18 cellular contexts compared by ENCODE assay signal in the genomic region with DNA sequence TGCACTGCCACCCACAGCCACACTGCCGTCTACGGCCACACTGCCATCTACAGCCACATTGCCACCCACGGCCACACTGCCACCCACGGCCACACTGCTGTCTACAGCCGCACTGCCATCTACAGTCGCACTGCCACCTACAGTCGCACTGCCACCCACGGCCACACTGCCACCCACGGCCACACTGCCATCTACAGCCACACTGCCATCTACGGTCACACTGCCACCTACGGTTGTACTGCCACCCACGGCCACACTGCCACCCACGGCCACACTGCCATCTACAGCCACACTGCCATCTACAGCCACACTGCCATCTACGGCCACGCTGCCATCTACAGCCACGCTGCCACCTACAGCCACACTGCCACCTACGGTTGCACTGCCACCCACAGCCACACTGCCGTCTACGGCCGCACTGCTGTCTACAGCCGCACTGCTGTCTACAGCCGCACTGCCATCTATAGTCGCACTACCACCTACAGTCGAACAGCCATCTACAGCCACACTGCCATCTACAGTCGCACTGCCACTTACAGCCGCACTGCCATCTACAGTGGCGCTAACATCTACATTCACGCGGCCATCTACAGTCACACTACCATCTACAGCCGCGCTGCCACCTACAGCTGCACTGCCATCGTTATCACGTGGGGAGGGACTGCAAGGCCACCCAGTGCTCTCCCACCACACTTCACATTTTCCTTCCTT.
"Had no signal": no experiment of that assay in that cellular context is flagged by ENCODE, and none has a peak within 500 bp of the region (broad histone marks: within the 10 kb centered on the region; RNA-seq: fewer than 3 reads in every experiment).

No MANE protein-coding gene starts in this region.

- H3K4me1 Mint-ChIP-seq: activated B cell treated with CpG ODN at 0.5 μM for 24 hours; activated CD4-positive, alpha-beta T cell treated with anti-CD3 and anti-CD28 coated beads for 36 hours; activated naive CD8-positive, alpha-beta T cell treated with anti-CD3 and anti-CD28 coated beads, Interleukin-2, amount 50 U/mL, for 24 hours; stimulated activated naive CD8-positive, alpha-beta T cell treated with anti-CD3 and anti-CD28 coated beads, Interleukin-15, amount 100 ng/mL, for 72 hours had no signal

- H3K4me1 ChIP-seq: tibial artery had no signal

- H3K27ac ChIP-seq: prostate gland, tibial artery had no signal

- H3K27ac Mint-ChIP-seq: activated B cell treated with CpG ODN at 0.5 μM for 24 hours; activated CD4-positive, alpha-beta memory T cell treated with anti-CD3 and anti-CD28 coated beads for 36 hours; activated CD4-positive, alpha-beta T cell treated with anti-CD3 and anti-CD28 coated beads for 36 hours; activated naive CD8-positive, alpha-beta T cell treated with anti-CD3 and anti-CD28 coated beads, Interleukin-2, amount 50 U/mL, for 24 hours had no signal

- H3K27me3 ChIP-seq: cardiac muscle cell had no signal

- H3K36me3 Mint-ChIP-seq: activated CD4-positive, alpha-beta memory T cell treated with anti-CD3 and anti-CD28 coated beads for 36 hours had no signal

- H3K4me3 Mint-ChIP-seq: activated B cell treated with CpG ODN at 0.5 μM for 24 hours; activated CD4-positive, alpha-beta memory T cell treated with anti-CD3 and anti-CD28 coated beads for 36 hours; activated CD4-positive, alpha-beta T cell treated with anti-CD3 and anti-CD28 coated beads for 36 hours; activated naive CD8-positive, alpha-beta T cell treated with anti-CD3 and anti-CD28 coated beads, Interleukin-2, amount 50 U/mL, for 24 hours; stimulated activated naive CD8-positive, alpha-beta T cell treated with anti-CD3 and anti-CD28 coated beads, Interleukin-15, amount 100 ng/mL, for 72 hours had no signal

- ATAC-seq: activated CD4-positive, alpha-beta T cell treated with anti-CD3 and anti-CD28 coated beads for 36 hours; activated naive CD8-positive, alpha-beta T cell treated with anti-CD3 and anti-CD28 coated beads, Interleukin-2, amount 50 U/mL, for 24 hours; esophagus mucosa; left ventricle myocardium superior; stimulated activated naive CD8-positive, alpha-beta T cell treated with anti-CD3 and anti-CD28 coated beads, Interleukin-15, amount 100 ng/mL, for 72 hours had no signal

- H3K4me3 ChIP-seq: cardiac muscle cell, prostate gland, tibial artery had no signal

- H3K9me3 ChIP-seq: prostate gland, tibial artery had no signal

- DNase-seq: activated B cell treated with CpG ODN at 0.5 μM for 24 hours; activated CD4-positive, alpha-beta memory T cell treated with anti-CD3 and anti-CD28 coated beads for 36 hours; activated CD4-positive, alpha-beta T cell treated with anti-CD3 and anti-CD28 coated beads for 36 hours; activated naive CD4-positive, alpha-beta T cell treated with anti-CD3 and anti-CD28 coated beads, Interleukin-2, amount 50 U/mL, for 16 hours; activated naive CD8-positive, alpha-beta T cell treated with anti-CD3 and anti-CD28 coated beads, Interleukin-2, amount 50 U/mL, for 24 hours; activated T-cell treated with anti-CD3 and anti-CD28 coated beads, Interleukin-2, amount 50 U/mL, for 48 hours; dermis blood vessel endothelial cell; effector memory CD4-positive, alpha-beta T cell; foreskin melanocyte; hippocampal formation; left ventricle myocardium superior; stimulated activated CD4-positive, alpha-beta T cell treated with anti-CD3 and anti-CD28 coated beads, Interleukin-12 subunit alpha, Interleukin-12 subunit beta, amount 100 ng/mL, for 4 hours; stimulated activated naive CD8-positive, alpha-beta T cell treated with anti-CD3 and anti-CD28 coated beads, Interleukin-15, amount 100 ng/mL, for 72 hours; T1000; tibial artery had no signal

- H3K36me3 ChIP-seq: cardiac muscle cell, prostate gland, tibial artery had no signal
